Comparison of ENCODE assay signal across 8 cellular contexts in the genomic region with DNA sequence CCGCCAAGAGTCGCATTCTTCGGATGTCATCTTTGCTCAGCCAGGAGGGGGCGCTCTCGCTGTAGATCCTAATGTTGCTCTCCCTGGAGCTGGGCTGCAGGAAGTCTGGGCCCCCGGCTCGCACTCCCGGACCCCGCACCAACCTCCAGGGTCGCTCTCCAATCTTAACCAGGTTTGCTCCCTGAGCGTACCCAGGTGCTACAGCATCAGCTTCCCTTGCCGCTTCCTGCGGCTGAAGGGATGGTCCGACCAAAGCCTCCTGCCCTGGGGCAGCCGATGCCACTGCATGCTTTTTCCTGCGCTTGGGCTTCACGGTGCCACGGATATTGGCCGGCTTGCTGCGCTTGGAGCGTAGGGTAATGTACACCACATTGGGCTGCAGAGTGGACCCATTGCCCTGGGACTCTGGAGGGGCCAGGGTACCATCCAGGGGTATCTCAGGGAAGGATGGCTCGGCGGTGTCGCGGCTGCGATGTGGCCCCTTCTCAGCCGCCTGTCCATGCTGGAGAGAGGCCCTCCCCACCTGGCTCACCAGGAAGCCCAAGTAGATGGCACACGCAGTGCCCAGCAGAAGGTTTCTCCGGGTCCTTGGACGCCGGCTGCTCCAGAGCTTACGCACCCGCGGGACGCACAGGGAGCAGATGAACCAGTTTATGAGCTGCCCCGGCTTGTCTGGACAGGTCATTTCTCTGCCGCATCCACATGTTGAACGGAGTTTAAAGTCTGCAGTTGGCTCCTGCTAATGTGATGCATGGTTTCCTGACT. TPM values are rescaled to one million over a fixed set of nuclear protein-coding genes. Genes with fewer than 3 reads are reported as not detected.
DNase-seq lines count a peak whose midpoint lies in the region; ATAC-seq, FAIRE-seq and TF ChIP-seq lines count a peak whose summit lies in the region.

No MANE protein-coding gene starts in this region.

- peaks cover 7% of the 10 kb centered on the region for H3K79me2 ChIP-seq in astrocyte (ENCODE audit: insufficient read depth, low read length)

- H3K4me1 ChIP-seq in astrocyte (ENCODE audit: insufficient read depth, low read length) (peaks cover 11% of the 10 kb centered on the region), stomach smooth muscle (ENCODE audit: control insufficient read depth, insufficient read depth, low read length) (peaks cover 20% of the 10 kb centered on the region)

- no peaks in the 10 kb centered on the region for H3K36me3 ChIP-seq in astrocyte (ENCODE audit: insufficient read depth, low read length)
- no peaks in the 10 kb centered on the region for H3K36me3 ChIP-seq in kidney epithelial cell (ENCODE audit: control insufficient read depth, insufficient read depth, low read length)
- H3K36me3 ChIP-seq in stomach smooth muscle (ENCODE audit: control insufficient read depth in 2 of 2, insufficient read depth in 2 of 2, low read length in 2 of 2) = no peaks in the 10 kb centered on the region

- H3K27me3 ChIP-seq in astrocyte (ENCODE audit: insufficient read depth, low read length) (no peaks in the 10 kb centered on the region), kidney epithelial cell (ENCODE audit: control insufficient read depth, insufficient read depth, low read length) (no peaks in the 10 kb centered on the region), stomach smooth muscle (ENCODE audit: control insufficient read depth in 1 of 2, insufficient read depth in 2 of 2, low read length in 2 of 2) (no peaks in the 10 kb centered on the region)

- DNase-seq in DMS53 (lab: John Stamatoyannopoulos, UW) = peak; percentile 84
- no peak for DNase-seq in astrocyte (ENCODE audit: low read depth)
- DNase-seq in kidney epithelial cell (ENCODE audit: low read depth) = no peak
- DNase-seq in activated gamma-delta T cell treated with Interleukin-2 at 50 U/mL for 16 hours = no peak
- DNase-seq in GM19239 (ENCODE audit: insufficient read length, low spot score) = no peak

- peak overlapping the region; percentile 80 for H3K4me2 ChIP-seq in astrocyte (ENCODE audit: low read length)

- H3K4me1 Mint-ChIP-seq in astrocyte (ENCODE audit: low read depth, unreplicated experiment) = peaks cover 18% of the 10 kb centered on the region

- H3K36me3 Mint-ChIP-seq in astrocyte (ENCODE audit: low read depth, unreplicated experiment) = peaks cover 2% of the 10 kb centered on the region

- no peak overlapping the region for H3K4me3 ChIP-seq in astrocyte (ENCODE audit: insufficient read depth, low read depth, low read length)
- H3K4me3 ChIP-seq in kidney epithelial cell (ENCODE audit: low read depth, low read length) = no peak overlapping the region
- H3K4me3 ChIP-seq in stomach smooth muscle (ENCODE audit: low read length in 2 of 2) = peak overlapping the region; percentile 71 to 76

- H3K9me3 ChIP-seq in astrocyte (ENCODE audit: insufficient read depth, low read depth, low read length) = no peaks in the 10 kb centered on the region
- no peaks in the 10 kb centered on the region for H3K9me3 ChIP-seq in stomach smooth muscle (ENCODE audit: control insufficient read depth in 2 of 2, low read length in 2 of 2)

- no peak overlapping the region for H3K27ac Mint-ChIP-seq in astrocyte (ENCODE audit: unreplicated experiment)

- ATAC-seq in HG02759 (IDR thresholded peaks at IDR 0.05; ENCODE audit: unreplicated experiment) (peak; percentile 66), GM19467 (IDR thresholded peaks at IDR 0.05; ENCODE audit: unreplicated experiment) (no peak)

- H2AFZ ChIP-seq in astrocyte (ENCODE audit: low read depth, low read length) = no peak overlapping the region

- TF ChIP-seq CTCF in astrocyte (IDR thresholded peaks at IDR 0.05; ENCODE audit: insufficient read depth, low read depth, low read length) (no peak), kidney epithelial cell (IDR thresholded peaks at IDR 0.05; ENCODE audit: insufficient read depth, low read length, poor library complexity, severe bottlenecking) (peak; percentile 41)

- FAIRE-seq in astrocyte (lab: Jason Lieb, UNC) (no peak), GM19239 (lab: Jason Lieb, UNC) (no peak)

- H3K9me3 Mint-ChIP-seq in astrocyte (ENCODE audit: unreplicated experiment) = no peaks in the 10 kb centered on the region

- H3K9ac ChIP-seq in astrocyte (ENCODE audit: low read length) (peak overlapping the region; percentile 24), stomach smooth muscle (ENCODE audit: low read length in 2 of 2) (peak overlapping the region; percentile 22 to 59)

- no peaks in the 10 kb centered on the region for H4K20me1 ChIP-seq in astrocyte (ENCODE audit: insufficient read depth, low read length)

- peak overlapping the region; percentile 85 for H3K4me3 Mint-ChIP-seq in astrocyte (ENCODE audit: unreplicated experiment)

- no peaks in the 10 kb centered on the region for H3K27me3 Mint-ChIP-seq in astrocyte (ENCODE audit: low read depth, unreplicated experiment)

- H3K27ac ChIP-seq in astrocyte (ENCODE audit: low read depth, low read length) = no peak overlapping the region
- peak overlapping the region; percentile 42 for H3K27ac ChIP-seq in stomach smooth muscle (ENCODE audit: low read length)

RNA-seq across cellular contexts. Expression of a gene that starts 2.0 kb away (rescaled TPM):
- total RNA-seq in astrocyte (25.8 and 34.2 TPM in 2 replicates), kidney epithelial cell (1.8 and 2.6 TPM in 2 replicates)

RNA-seq across cellular contexts. Expression of a gene that starts 39.4 kb away (rescaled TPM):
- 5.6 and 7.6 TPM in 2 replicates for total RNA-seq in astrocyte
- 8.4 and 12.2 TPM in 2 replicates for total RNA-seq in kidney epithelial cell

Comparison
In these comparisons a context has a peak if more than half of its experiments do, and no peak if none do; other contexts are left out.
1. H3K4me3 ChIP-seq: peak in stomach smooth muscle (2 of 2); none in astrocyte (single experiment) and kidney epithelial cell (single experiment).